In the genomic region with DNA sequence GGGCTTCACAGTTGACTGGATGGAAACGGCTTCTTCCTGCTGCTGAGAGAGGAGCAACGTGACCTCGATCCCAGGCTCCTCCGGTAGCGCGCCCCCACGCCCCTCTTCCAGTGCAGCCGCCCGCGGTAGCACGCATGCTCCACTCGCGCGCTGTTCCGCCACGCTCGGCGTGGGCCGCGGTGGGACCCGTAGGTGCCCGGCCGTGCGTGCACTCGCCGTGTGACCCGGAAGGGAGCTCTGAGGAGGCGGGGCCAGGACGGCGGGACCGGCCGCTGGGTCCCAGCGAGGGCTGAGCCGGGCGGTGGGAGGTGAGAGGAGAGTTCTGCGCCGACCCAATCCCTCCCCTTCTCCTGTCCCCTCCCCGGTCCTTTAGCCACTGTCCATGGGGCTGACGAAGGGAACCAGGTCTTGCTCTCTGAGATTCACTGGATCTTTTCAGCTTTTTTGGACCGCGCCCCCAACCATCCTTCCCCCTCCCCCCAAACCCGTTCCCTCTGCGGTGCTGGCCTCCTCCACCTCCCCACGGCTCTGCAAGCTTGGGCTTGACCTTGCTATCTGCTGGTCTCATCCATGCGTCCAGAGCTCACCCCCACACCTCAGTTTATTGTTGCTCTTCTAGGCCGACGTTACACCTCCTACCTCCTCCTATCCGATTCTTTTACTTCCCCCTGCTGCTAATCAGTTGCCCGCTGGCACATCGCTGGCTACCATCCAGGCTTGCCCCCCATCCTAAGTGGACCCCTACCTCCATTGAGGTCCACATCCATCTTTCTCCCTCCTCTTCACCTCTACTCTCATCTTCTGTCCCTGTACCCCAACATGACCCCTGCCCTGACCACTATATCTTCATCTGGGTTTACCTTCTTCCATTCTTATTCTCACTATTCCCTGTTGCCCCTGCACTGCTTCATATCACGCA, we compare ENCODE assay signal across 8 cellular contexts.
DNase-seq lines count a peak whose midpoint lies in the region; ATAC-seq and TF ChIP-seq lines count a peak whose summit lies in the region.

A gene (plus strand): TSS at position 255 of the 919 bp plus-strand sequence. CDS start 2,115 bp downstream, outside the sequence.

- no peaks in the 10 kb centered on the region for H3K9me3 ChIP-seq in iPS-15b (ENCODE audit: control insufficient read depth, insufficient read depth, low read length)

- in situ Hi-C loops in GM13977 (cut with MboI; ENCODE audit: low pct_unique_long_range_greater_than_20kb, low sequenced_read_pairs, unreplicated experiment), result no loop called here

- H3K9ac ChIP-seq in iPS-15b (ENCODE audit: low read depth, low read length), result peak within 1 kb of the TSS; percentile 73

- peaks cover 28% of the 10 kb centered on the region for H3K36me3 ChIP-seq in iPS-15b (ENCODE audit: control insufficient read depth, insufficient read depth, low read length)

- ATAC-seq in HG02623 (IDR thresholded peaks at IDR 0.05; ENCODE audit: unreplicated experiment), result peak; percentile 92

- H3K4me3 ChIP-seq in iPS-15b (ENCODE audit: low read depth, low read length), result peak within 1 kb of the TSS; percentile 84
- peak within 1 kb of the TSS; percentile 66 for H3K4me3 ChIP-seq in skeletal muscle cell (ENCODE audit: low read depth, low read length)

- DNase-seq in GM13977 (ENCODE audit: low spot score) (peak; percentile 91), NCI-H146 treated with DMSO at 0.1 percent for 48 hours (lab: John Stamatoyannopoulos, UW; ENCODE audit: unreplicated experiment) (peak; percentile 73), UCSD-AML1 (lab: John Stamatoyannopoulos, UW; ENCODE audit: unreplicated experiment) (peak; percentile 85), brain pericyte (ENCODE audit: low read depth, low spot score) (peak; percentile 12), skeletal muscle cell (ENCODE audit: low read depth) (no peak), GOT3 (lab: John Stamatoyannopoulos, UW) (no peak)

- H3K27me3 ChIP-seq in iPS-15b (ENCODE audit: control insufficient read depth, insufficient read depth, low read length), result no peaks in the 10 kb centered on the region

- H3K4me1 ChIP-seq in iPS-15b (ENCODE audit: control insufficient read depth, insufficient read depth, low read length), result peaks cover 3% of the 10 kb centered on the region

- TF ChIP-seq CTCF in GM13977 (IDR thresholded peaks at IDR 0.05; ENCODE audit: extremely low read depth, insufficient read depth, missing control alignments), result no peak

Comparison
In these comparisons a context has a peak if more than half of its experiments do, and no peak if none do; other contexts are left out.
1. DNase-seq: peak in GM13977 (single experiment), NCI-H146 treated with DMSO at 0.1 percent for 48 hours (single experiment), UCSD-AML1 (single experiment) and brain pericyte (single experiment); none in skeletal muscle cell (single experiment) and GOT3 (single experiment).